ENCODE assay signal across 8 cellular contexts in the genomic region with DNA sequence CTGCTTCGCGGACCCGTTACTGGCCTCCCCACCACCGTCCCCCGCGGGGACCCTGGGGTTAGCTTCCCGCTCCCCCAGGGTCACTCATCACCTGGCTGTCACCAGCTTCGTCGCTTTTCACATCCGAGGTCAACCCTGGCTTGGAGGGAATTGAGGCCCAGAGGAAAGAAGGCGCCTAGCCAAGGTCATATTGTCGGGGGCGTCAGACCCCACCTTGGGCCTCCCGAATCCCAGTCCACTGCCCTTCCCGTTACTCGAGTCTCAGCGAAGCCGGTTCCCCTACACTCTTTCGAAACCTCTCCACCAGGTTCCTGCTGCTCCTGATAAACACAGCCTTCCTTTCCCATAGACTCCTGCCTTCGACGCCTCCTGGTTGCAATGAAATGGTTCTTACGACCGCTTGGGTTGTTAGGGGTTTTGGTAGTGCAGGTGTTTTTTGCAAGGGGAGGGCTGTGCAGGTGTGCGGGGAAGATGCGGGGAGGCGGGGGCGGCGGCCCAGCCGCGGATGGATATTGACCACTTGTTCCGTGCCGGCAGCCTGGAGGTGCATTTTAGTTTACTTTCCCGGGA. TPM values are rescaled to one million over a fixed set of nuclear protein-coding genes. Genes with fewer than 3 reads are reported as not detected.
DNase-seq lines count a peak whose midpoint lies in the region; ATAC-seq and TF ChIP-seq lines count a peak whose summit lies in the region.

No MANE protein-coding gene starts in this region.

- TF ChIP-seq CTCF in 22Rv1 (IDR thresholded peaks at IDR 0.05) (no peak), PC-3 (conservative IDR thresholded peaks at IDR 0.05; ENCODE audit: low read depth, low read length) (no peak)

- H3K27me3 Mint-ChIP-seq in effector memory CD8-positive, alpha-beta T cell = no peaks in the 10 kb centered on the region
- no peaks in the 10 kb centered on the region for H3K27me3 Mint-ChIP-seq in natural killer cell treated with Interleukin-12 subunit alpha and Interleukin-12 subunit beta and Interleukin-15 and Interleukin-18, amount 100 ng/mL, for 72 hours

- peak; percentile 37 for DNase-seq in PC-3
- DNase-seq in effector memory CD8-positive, alpha-beta T cell = no peak
- DNase-seq in natural killer cell treated with Interleukin-12 subunit alpha and Interleukin-12 subunit beta and Interleukin-15 and Interleukin-18, amount 100 ng/mL, for 72 hours (ENCODE audit: low spot score) = no peak
- DNase-seq in LoVo (ENCODE audit: low spot score) = no peak
- no peak for DNase-seq in AML-193 (lab: John Stamatoyannopoulos, UW)
- DNase-seq in islet precursor cell = no peak

- POLR2A ChIA-PET in PC-3 (lab: Charles Lee; ENCODE audit: unreplicated experiment) = no interaction called here

- H3K27ac Mint-ChIP-seq in effector memory CD8-positive, alpha-beta T cell = peak overlapping the region; percentile 44 to 92
- H3K27ac Mint-ChIP-seq in natural killer cell treated with Interleukin-12 subunit alpha and Interleukin-12 subunit beta and Interleukin-15 and Interleukin-18, amount 100 ng/mL, for 72 hours = peak overlapping the region; percentile 54 to 82

- H3F3A ChIP-seq in PC-3 (ENCODE audit: low read length, unreplicated experiment) = no peaks in the 10 kb centered on the region

- peaks cover 20 to 22% of the 10 kb centered on the region in 2 donors for H3K4me1 Mint-ChIP-seq in effector memory CD8-positive, alpha-beta T cell (ENCODE audit: low read depth in 2 of 2)
- peaks cover 21 to 28% of the 10 kb centered on the region in 2 donors for H3K4me1 Mint-ChIP-seq in natural killer cell treated with Interleukin-12 subunit alpha and Interleukin-12 subunit beta and Interleukin-15 and Interleukin-18, amount 100 ng/mL, for 72 hours (ENCODE audit: low read depth in 2 of 2)

- BruUV-seq in PC-3 (replicated peaks; lab: Mats Ljungman, UMichigan) = no TSS peak

- peak overlapping the region; percentile 100 for H3K4me2 ChIP-seq in PC-3 (ENCODE audit: low read length)

- H3K36me3 ChIP-seq in PC-3 (ENCODE audit: low read depth, low read length) = peaks cover 4% of the 10 kb centered on the region; the same call in 1 of the 2 replicates

- CTCF ChIA-PET in PC-3 (lab: Charles Lee) = interaction anchor here (0.5 to 1.9 kb wide), 4 partner anchors 9 to 378 kb away, joined by 3 to 8 read pairs (median 6); a partner anchor contains a TSS

- no peaks in the 10 kb centered on the region for H3K9me2 ChIP-seq in PC-3 (replicated peaks; ENCODE audit: low read length)

- H3K4me3 ChIP-seq in PC-3 (ENCODE audit: low read length) = peak overlapping the region; percentile 95

- peaks cover 5% of the 10 kb centered on the region; the same call in 1 of the 2 replicates for H4K20me1 ChIP-seq in PC-3 (ENCODE audit: low read length)

- peaks cover 56% of the 10 kb centered on the region for H3K79me2 ChIP-seq in PC-3 (ENCODE audit: low read length)

- H3K27ac ChIP-seq in 22Rv1 (peak overlapping the region; percentile 91), PC-3 (ENCODE audit: low read length) (no peak overlapping the region)

- H3K9ac ChIP-seq in PC-3 (ENCODE audit: low read length) = peak overlapping the region; percentile 87

- H3K4me1 ChIP-seq in PC-3 (ENCODE audit: insufficient read depth, low read length) = peaks cover 14% of the 10 kb centered on the region

- H3K36me3 Mint-ChIP-seq in effector memory CD8-positive, alpha-beta T cell (ENCODE audit: insufficient read depth) = peaks cover 23% of the 10 kb centered on the region
- no peaks in the 10 kb centered on the region for H3K36me3 Mint-ChIP-seq in natural killer cell treated with Interleukin-12 subunit alpha and Interleukin-12 subunit beta and Interleukin-15 and Interleukin-18, amount 100 ng/mL, for 72 hours

- H3K9me3 Mint-ChIP-seq in effector memory CD8-positive, alpha-beta T cell = no peaks in the 10 kb centered on the region
- no peaks in the 10 kb centered on the region for H3K9me3 Mint-ChIP-seq in natural killer cell treated with Interleukin-12 subunit alpha and Interleukin-12 subunit beta and Interleukin-15 and Interleukin-18, amount 100 ng/mL, for 72 hours

- H2AFZ ChIP-seq in PC-3 (ENCODE audit: low read length) = peak overlapping the region; percentile 93

- H3K4me3 Mint-ChIP-seq in effector memory CD8-positive, alpha-beta T cell = peak overlapping the region; percentile 85 to 86
- H3K4me3 Mint-ChIP-seq in natural killer cell treated with Interleukin-12 subunit alpha and Interleukin-12 subunit beta and Interleukin-15 and Interleukin-18, amount 100 ng/mL, for 72 hours = peak overlapping the region; percentile 94

- intact Hi-C loops in PC-3 (cut with micrococcal nuclease) = loop anchor here (2.0 kb wide), 1 partner anchor 99 kb away; no protein-coding TSS in a partner anchor

- ATAC-seq in GM19438 (IDR thresholded peaks at IDR 0.05; ENCODE audit: low read depth, unreplicated experiment) = peak; percentile 8
- no peak for ATAC-seq in PC-3
- no peak for ATAC-seq in effector memory CD8-positive, alpha-beta T cell (replicated peaks)
- ATAC-seq in natural killer cell treated with Interleukin-12 subunit alpha and Interleukin-12 subunit beta and Interleukin-15 and Interleukin-18, amount 100 ng/mL, for 72 hours = no peak

- no peaks in the 10 kb centered on the region for H3K9me3 ChIP-seq in PC-3 (ENCODE audit: low read length)

- no peaks in the 10 kb centered on the region for H3K27me3 ChIP-seq in PC-3 (ENCODE audit: low read length)

RNA-seq across cellular contexts. Expression of a gene that starts 0.6 kb away (rescaled TPM):
- 20.9 and 26.7 TPM in 2 replicates for total RNA-seq in PC-3 (2014; rRNA removed)
- 10 to 100 TPM; 29.4 to 43.8 TPM for total RNA-seq in natural killer cell treated with Interleukin-12 subunit alpha and Interleukin-12 subunit beta and Interleukin-15 and Interleukin-18, amount 100 ng/mL, for 72 hours

RNA-seq across cellular contexts. Expression of a gene that starts 22.5 kb away (rescaled TPM):
- 1.2 and 1.4 TPM in 2 replicates for total RNA-seq in PC-3 (2014; rRNA removed)
- total RNA-seq in natural killer cell treated with Interleukin-12 subunit alpha and Interleukin-12 subunit beta and Interleukin-15 and Interleukin-18, amount 100 ng/mL, for 72 hours = not detected

RNA-seq across cellular contexts. Expression of a gene that starts 35.0 kb away (rescaled TPM):
- 1,480 and 1,500 TPM in 2 replicates for total RNA-seq in PC-3 (2014; rRNA removed)
- 100 to 1,000 TPM; 383 to 427 TPM for total RNA-seq in natural killer cell treated with Interleukin-12 subunit alpha and Interleukin-12 subunit beta and Interleukin-15 and Interleukin-18, amount 100 ng/mL, for 72 hours

RNA-seq across cellular contexts. Expression of a gene that starts 46.8 kb away (rescaled TPM):
- total RNA-seq in PC-3 (2014; rRNA removed) = 124 and 129 TPM in 2 replicates
- 10 to 100 TPM; 87.8 to 96.6 TPM for total RNA-seq in natural killer cell treated with Interleukin-12 subunit alpha and Interleukin-12 subunit beta and Interleukin-15 and Interleukin-18, amount 100 ng/mL, for 72 hours
